Comparison of ENCODE assay signal across 1 cellular context in genomic region chr6:85078071-85078470, GRCh38.
TF ChIP-seq lines count a peak whose summit lies in the region.

No MANE protein-coding gene starts in this region.

TF ChIP-seq in HEK293, 187 proteins besides CTCF, POLR2A, EP300 and RAD21 (continued from another document and continues in another):
- peak; percentile 45 for TF ChIP-seq ZNF518A (tag by site-specific recombination; conservative IDR thresholded peaks at IDR 0.05; ENCODE audit: low read depth)
- no peak for TF ChIP-seq ZNF600 (tag by site-specific recombination; IDR thresholded peaks at IDR 0.05)
- TF ChIP-seq ZNF626 (tag by site-specific recombination; IDR thresholded peaks at IDR 0.05) = no peak
- peak; percentile 72; the same call in 1 of the 2 replicates for TF ChIP-seq ZNF2 (tag by site-specific recombination; IDR thresholded peaks at IDR 0.05)
- no peak for TF ChIP-seq YY1 (tag by site-specific recombination; IDR thresholded peaks at IDR 0.05)
- no peak for TF ChIP-seq ZNF341 (tag by site-specific recombination; IDR thresholded peaks at IDR 0.05; ENCODE audit: low read depth)
- no peak for TF ChIP-seq ZNF677 (tag by site-specific recombination; IDR thresholded peaks at IDR 0.05)
- 0 out of 2 replicates have a peak, but pooled peaks have one; percentile 11 for TF ChIP-seq ZBTB1 (tag by site-specific recombination; IDR thresholded peaks at IDR 0.05)
- peak; percentile 79; the same call in 1 of the 2 replicates for TF ChIP-seq TSHZ1 (tag by site-specific recombination; IDR thresholded peaks at IDR 0.05; ENCODE audit: borderline replicate concordance)
- no peak for TF ChIP-seq ZNF211 (tag by site-specific recombination; IDR thresholded peaks at IDR 0.05; ENCODE audit: low read depth)
- no peak for TF ChIP-seq GLIS1 (tag by site-specific recombination; IDR thresholded peaks at IDR 0.05)
- no peak for TF ChIP-seq ZNF768 (tag by site-specific recombination; IDR thresholded peaks at IDR 0.05)
- peak; percentile 90; the same call in 1 of the 2 replicates for TF ChIP-seq TRIM28 (IDR thresholded peaks at IDR 0.05; ENCODE audit: borderline replicate concordance, low read length)
- no peak for TF ChIP-seq ZNF114 (tag by site-specific recombination; IDR thresholded peaks at IDR 0.05)
- TF ChIP-seq SCRT2 (tag by site-specific recombination; IDR thresholded peaks at IDR 0.05) = no peak
- no peak for TF ChIP-seq ZNF350 (tag by site-specific recombination; IDR thresholded peaks at IDR 0.05)
- TF ChIP-seq ZNF837 (tag by site-specific recombination; IDR thresholded peaks at IDR 0.05) = no peak
- no peak for TF ChIP-seq ZNF548 (tag by site-specific recombination; IDR thresholded peaks at IDR 0.05)
- no peak for TF ChIP-seq ZIC2 (tag by site-specific recombination; IDR thresholded peaks at IDR 0.05)
- TF ChIP-seq ZNF701 (tag by site-specific recombination; IDR thresholded peaks at IDR 0.05) = no peak
- no peak for TF ChIP-seq ZNF571 (tag by site-specific recombination; IDR thresholded peaks at IDR 0.05)
- no peak for TF ChIP-seq YY2 (tag by site-specific recombination; IDR thresholded peaks at IDR 0.05)
- peak; percentile 90 for TF ChIP-seq PRDM6 (tag by site-specific recombination; IDR thresholded peaks at IDR 0.05)
- peak; percentile 50; the same call in 1 of the 2 replicates for TF ChIP-seq ZFP69B (tag by site-specific recombination; IDR thresholded peaks at IDR 0.05)
- TF ChIP-seq ZNF37A (tag by site-specific recombination; IDR thresholded peaks at IDR 0.05) = no peak
- no peak for TF ChIP-seq ZNF704 (tag by site-specific recombination; IDR thresholded peaks at IDR 0.05)
- peak; percentile 53 for TF ChIP-seq KLF8 (tag by site-specific recombination; IDR thresholded peaks at IDR 0.05)
- TF ChIP-seq ZNF248 (tag by site-specific recombination; IDR thresholded peaks at IDR 0.05) = no peak
- TF ChIP-seq MYNN (tag by site-specific recombination; IDR thresholded peaks at IDR 0.05; ENCODE audit: borderline replicate concordance) = no peak
- TF ChIP-seq ZNF558 (tag by site-specific recombination; IDR thresholded peaks at IDR 0.05) = no peak; the same call in 1 of the 2 replicates
- no peak for TF ChIP-seq PATZ1 (tag by site-specific recombination; IDR thresholded peaks at IDR 0.05)
- TF ChIP-seq SP2 (tag by site-specific recombination; IDR thresholded peaks at IDR 0.05) = no peak
- TF ChIP-seq ZNF391 (tag by site-specific recombination; IDR thresholded peaks at IDR 0.05; ENCODE audit: borderline replicate concordance, low read depth) = no peak
- no peak for TF ChIP-seq ZNF292 (tag by site-specific recombination; IDR thresholded peaks at IDR 0.05; ENCODE audit: borderline replicate concordance, low read depth)
- TF ChIP-seq ZNF423 (tag by site-specific recombination; IDR thresholded peaks at IDR 0.05) = no peak
- TF ChIP-seq ZNF555 (tag by site-specific recombination; conservative IDR thresholded peaks at IDR 0.05) = no peak
- TF ChIP-seq ZNF23 (tag by site-specific recombination; IDR thresholded peaks at IDR 0.05; ENCODE audit: borderline replicate concordance) = no peak
- no peak for TF ChIP-seq ZNF747 (tag by site-specific recombination; IDR thresholded peaks at IDR 0.05)
- no peak for TF ChIP-seq ZNF274 (IDR thresholded peaks at IDR 0.05; ENCODE audit: low read length)
- no peak for TF ChIP-seq ZNF274 (tag by site-specific recombination; IDR thresholded peaks at IDR 0.05; ENCODE audit: borderline replicate concordance)
- no peak for TF ChIP-seq BCL11A (tag by site-specific recombination; IDR thresholded peaks at IDR 0.05; ENCODE audit: low read depth)
- TF ChIP-seq ZSCAN23 (tag by site-specific recombination; IDR thresholded peaks at IDR 0.05) = peak; percentile 58; the same call in 1 of the 2 replicates
- no peak for TF ChIP-seq ZNF148 (tag by site-specific recombination; IDR thresholded peaks at IDR 0.05; ENCODE audit: borderline replicate concordance)
- no peak for TF ChIP-seq ZNF302 (tag by site-specific recombination; IDR thresholded peaks at IDR 0.05; ENCODE audit: low read depth)
- TF ChIP-seq ZNF585B (tag by site-specific recombination; IDR thresholded peaks at IDR 0.05) = no peak
- no peak for TF ChIP-seq ZSCAN16 (tag by site-specific recombination; IDR thresholded peaks at IDR 0.05)
- TF ChIP-seq ZNF280D (tag by site-specific recombination; IDR thresholded peaks at IDR 0.05) = no peak
- TF ChIP-seq ZNF560 (tag by site-specific recombination; IDR thresholded peaks at IDR 0.05; ENCODE audit: borderline replicate concordance) = no peak
- TF ChIP-seq WT1 (tag by site-specific recombination; IDR thresholded peaks at IDR 0.05) = peak; percentile 90
- TF ChIP-seq ZNF311 (tag by site-specific recombination; IDR thresholded peaks at IDR 0.05; ENCODE audit: borderline replicate concordance) = no peak
